Comparison of ENCODE assay signal across 8 cellular contexts in genomic region chr10:104328916-104329710, GRCh38. TPM values are rescaled to one million over a fixed set of nuclear protein-coding genes. Genes with fewer than 3 reads are reported as not detected.
A peak's percentile ranks its signal among the peaks of the same experiment; 100 is the strongest.
DNase-seq lines count a peak whose midpoint lies in the region; ATAC-seq, FAIRE-seq and TF ChIP-seq lines count a peak whose summit lies in the region.

No MANE protein-coding gene starts in this region.

- DNase-seq in AG04450 (ENCODE audit: low read depth, low spot score) = no peak
- DNase-seq in Jurkat, Clone E6-1 (ENCODE audit: low read depth, low spot score) = peak; percentile 81
- DNase-seq in WTC11 (ENCODE audit: low spot score) = no peak
- peak; percentile 97 for DNase-seq in MCF 10A (ENCODE audit: unreplicated experiment)
- DNase-seq in HepG2 (ENCODE audit: low spot score) = peak; percentile 23
- DNase-seq in stimulated activated CD4-positive, alpha-beta T cell treated with anti-CD3 and anti-CD28 coated beads, Interleukin-2, amount 100 ng/mL, for 48 hours = peak; percentile 64 to 69
- no peak for DNase-seq in D341Med (ENCODE audit: low spot score)

- H3K9me3 Mint-ChIP-seq in WTC11 (no peaks in the 10 kb centered on the region), MCF 10A (ENCODE audit: unreplicated experiment) (no peaks in the 10 kb centered on the region)

- peaks cover 5% of the 10 kb centered on the region; the same call in 1 of the 2 replicates for H3K36me3 Mint-ChIP-seq in WTC11
- H3K36me3 Mint-ChIP-seq in MCF 10A (ENCODE audit: insufficient read depth, unreplicated experiment) = peaks cover 9% of the 10 kb centered on the region

- H3K36me3 ChIP-seq in HepG2 (replicated peaks in 1 of 2; ENCODE audit: control insufficient read depth in 1 of 2, insufficient read depth in 2 of 2, low read length in 2 of 2) = no peaks in the 10 kb centered on the region; a peak in 1 of 5 replicates

- H3K27me3 Mint-ChIP-seq in WTC11 (ENCODE audit: low read depth) (no peaks in the 10 kb centered on the region), MCF 10A (ENCODE audit: insufficient read depth, unreplicated experiment) (no peaks in the 10 kb centered on the region)

- TF ChIP-seq EP300 in HepG2 (IDR thresholded peaks at IDR 0.05; ENCODE audit: low read depth in 2 of 2, low read length in 2 of 2) = no peak
- no peak for TF ChIP-seq EP300 in HepG2 (CRISPR knock-in tag; IDR thresholded peaks at IDR 0.05; ENCODE audit: borderline replicate concordance)

- TF ChIP-seq RAD21 in HepG2 (CRISPR knock-in tag; IDR thresholded peaks at IDR 0.05) = no peak

- H3K27ac Mint-ChIP-seq in WTC11 = peak overlapping the region; percentile 98
- H3K27ac Mint-ChIP-seq in MCF 10A (ENCODE audit: low read depth, unreplicated experiment) = peak overlapping the region; percentile 95

- intact Hi-C loops in MCF 10A (cut with micrococcal nuclease) (loop anchor here (1.0 to 2.0 kb wide), 3 partner anchors 9 to 480 kb away; partner anchors contain the start of gene ITPRIP), HepG2 (cut with micrococcal nuclease; ENCODE audit: unreplicated experiment) (no loop called here)

- H3K4me3 Mint-ChIP-seq in WTC11 (peak overlapping the region; percentile 52), MCF 10A (ENCODE audit: unreplicated experiment) (peak overlapping the region; percentile 64)

- H3K4me2 ChIP-seq in HepG2 (ENCODE audit: low read depth, low read length) = peak overlapping the region; percentile 79

- TF ChIP-seq POLR2A in HepG2 (IDR thresholded peaks at IDR 0.05; ENCODE audit: insufficient read depth in 1 of 2, low read depth in 2 of 2, low read length in 2 of 2) = no peak

- H3K27me3 ChIP-seq in AG04450 (ENCODE audit: control insufficient read depth, insufficient read depth, low read length) = no peaks in the 10 kb centered on the region
- no peaks in the 10 kb centered on the region for H3K27me3 ChIP-seq in HepG2 (ENCODE audit: control insufficient read depth in 1 of 2, insufficient read depth in 2 of 2, low read length in 2 of 2)

- peak overlapping the region; percentile 40; the same call in 1 of the 2 replicates for H3K9ac ChIP-seq in HepG2 (ENCODE audit: insufficient read depth, low read depth, low read length)

- peak overlapping the region; percentile 33 for H2AFZ ChIP-seq in HepG2 (ENCODE audit: low read length)

- BruUV-seq in MCF 10A (replicated peaks; lab: Mats Ljungman, UMichigan) (no TSS peak), HepG2 (replicated peaks; lab: Mats Ljungman, UMichigan) (no TSS peak)

- in situ Hi-C loops in HepG2 (cut with HindIII; ENCODE audit: extremely low pct_ligation_motif_present, low pct_unique_long_range_greater_than_20kb) = no loop called here

- ATAC-seq in GM21423 (IDR thresholded peaks at IDR 0.05; ENCODE audit: unreplicated experiment) = peak; percentile 49
- peak; percentile 40 for ATAC-seq in WTC11
- peak; percentile 20 for ATAC-seq in HepG2

- POLR2A ChIA-PET in AG04450 (lab: Yijun Ruan, JAX) = interaction anchor here (0.6 to 1.6 kb wide), 4 partner anchors 9 to 116 kb away, joined by 3 to 8 read pairs (median 4); partner anchors contain the start of gene ITPRIP
- POLR2A ChIA-PET in WTC11 (lab: Charles Lee) = interaction anchor here (1.0 kb wide), 1 partner anchor 8 kb away, joined by 3 read pairs; no protein-coding TSS in a partner anchor
- POLR2A ChIA-PET in MCF 10A (lab: Yijun Ruan, JAX) = interaction anchor here (0.8 to 5.8 kb wide), 16 partner anchors 10 to 421 kb away, joined by 3 to 124 read pairs (median 6); partner anchors contain the start of genes CFAP58, GSTO2, ITPRIP and SFR1
- POLR2A ChIA-PET in HepG2 (lab: Yijun Ruan, JAX) = interaction anchor here (1.0 to 1.8 kb wide), 3 partner anchors 9 to 11 kb away, joined by 4 to 6 read pairs (median 5); partner anchors contain the start of gene ITPRIP

- WGBS in HepG2 (ENCODE audit: low lambda C conversion rate) = 49% methylated on average over 11 of the region's 15 CpGs

- CTCF ChIA-PET in AG04450 (lab: Charles Lee) = interaction anchor here (1.2 to 2.1 kb wide), 4 partner anchors 20 to 37 kb away, joined by 4 to 13 read pairs (median 4); no protein-coding TSS in a partner anchor
- CTCF ChIA-PET in WTC11 (lab: Charles Lee) = interaction anchor here (0.6 to 4.4 kb wide), 6 partner anchors 9 to 170 kb away, joined by 3 to 19 read pairs (median 7); partner anchors contain the start of genes CFAP58 and ITPRIP
- CTCF ChIA-PET in MCF 10A (lab: Yijun Ruan, JAX) = interaction anchor here (0.6 to 10.5 kb wide), 12 partner anchors 9 to 480 kb away, joined by 3 to 79 read pairs (median 8); partner anchors contain the start of genes CFAP58 and ITPRIP
- CTCF ChIA-PET in HepG2 (lab: Yijun Ruan, JAX; ENCODE audit: low intra/inter-chr PET ratio, low total read pairs) = no interaction called here

- TF ChIP-seq CTCF in AG04450 (IDR thresholded peaks at IDR 0.05; ENCODE audit: low read depth, low read length) (no peak), WTC11 (IDR thresholded peaks at IDR 0.05) (no peak), MCF 10A (IDR thresholded peaks at IDR 0.05; ENCODE audit: unreplicated experiment) (no peak), HepG2 (CRISPR knock-in tag; IDR thresholded peaks at IDR 0.05) (no peak)

- H3K4me1 Mint-ChIP-seq in WTC11 = peaks cover 97% of the 10 kb centered on the region
- peaks cover 73% of the 10 kb centered on the region for H3K4me1 Mint-ChIP-seq in MCF 10A (ENCODE audit: insufficient read depth, unreplicated experiment)

- H3K79me2 ChIP-seq in HepG2 (ENCODE audit: insufficient read depth, low read length) = no peaks in the 10 kb centered on the region

- FAIRE-seq in HepG2 (lab: Jason Lieb, UNC) = no peak

- H3K9me3 ChIP-seq in AG04450 (ENCODE audit: control insufficient read depth, insufficient read depth, low read length) = no peaks in the 10 kb centered on the region
- H3K9me3 ChIP-seq in HepG2 (ENCODE audit: low read length) = no peaks in the 10 kb centered on the region

- no peaks in the 10 kb centered on the region for H4K20me1 ChIP-seq in HepG2 (ENCODE audit: insufficient read depth, low read length)

- H3K4me3 ChIP-seq in AG04450 (ENCODE audit: low read depth, low read length) = peak overlapping the region; percentile 57
- H3K4me3 ChIP-seq in Jurkat, Clone E6-1 (ENCODE audit: low read length) = peak overlapping the region; percentile 50
- peak overlapping the region; percentile 25 to 63 (median 37); a peak in 5 of 6 replicates for H3K4me3 ChIP-seq in HepG2 (replicated peaks in 1 of 3; ENCODE audit: insufficient read depth in 1 of 3, low read depth in 2 of 3, low read length in 3 of 3)

- H3K27ac ChIP-seq in AG04450 (ENCODE audit: low read depth, low read length) (peak overlapping the region; percentile 96), HepG2 (ENCODE audit: extremely low read length, insufficient read depth, low read length) (no peak overlapping the region)

- H3K4me1 ChIP-seq in HepG2 (ENCODE audit: insufficient read depth, low read length) = peaks cover 61% of the 10 kb centered on the region

RNA-seq across cellular contexts. Expression of gene ITPRIP, which starts 9.2 kb away (rescaled TPM):
- polyA plus RNA-seq in AG04450 (2011; rRNA removed) = 18.8 and 22.9 TPM in 2 replicates
- 22.2 and 25.4 TPM in 2 replicates for polyA minus RNA-seq in AG04450 (2011; rRNA and poly(A)+ RNA removed)
- polyA plus RNA-seq in Jurkat, Clone E6-1 (2012; ENCODE audit: insufficient read depth, insufficient read length) = 9.5 TPM
- 13.0 to 16.8 TPM (median 13.4 TPM) in 3 replicates for total RNA-seq in WTC11 (2021)
- total RNA-seq in MCF 10A (2022) = 29.4 and 29.8 TPM in 2 replicates
- 0.58 and 1.00 TPM in 2 replicates for total RNA-seq in HepG2 (2016; rRNA removed; fragmentation: Illumina TruSeq; extraction: Trizol)
- 0.09 and 0.10 TPM in 2 replicates for total RNA-seq in HepG2 (2016; cell fraction: cytosol; rRNA removed; fragmentation: Illumina TruSeq; extraction: Trizol; ENCODE audit: low read depth)
- total RNA-seq in HepG2 (2016; cell fraction: insoluble cytoplasmic fraction; rRNA removed; fragmentation: Illumina TruSeq; extraction: Trizol) = 0.55 and 1.0 TPM in 2 replicates
- total RNA-seq in HepG2 (2016; cell fraction: membrane; rRNA removed; fragmentation: Illumina TruSeq; extraction: Trizol) = 0.38 and 0.53 TPM in 2 replicates
- 1.4 and 2.2 TPM in 2 replicates for total RNA-seq in HepG2 (2016; cell fraction: nucleus; rRNA removed; fragmentation: Illumina TruSeq; extraction: Trizol)
- polyA plus RNA-seq in HepG2 (2011; rRNA removed) = 2.8 and 3.0 TPM in 2 replicates
- 2.7 and 3.0 TPM in 2 replicates for polyA plus RNA-seq in HepG2 (2011; cell fraction: cytosol; rRNA removed)
- 4.0 and 5.2 TPM in 2 replicates for polyA plus RNA-seq in HepG2 (2011; cell fraction: nucleus; rRNA removed)
- polyA plus RNA-seq in HepG2 (2012) = 1.5 and 2.5 TPM in 2 replicates
- polyA plus RNA-seq in HepG2 (2016; cell fraction: cytosol; fragmentation: Illumina TruSeq; extraction: Trizol; ENCODE audit: low read depth) = 0.14 and 0.15 TPM in 2 replicates
- 0.71 and 1.0 TPM in 2 replicates for polyA plus RNA-seq in HepG2 (2016; cell fraction: insoluble cytoplasmic fraction; fragmentation: Illumina TruSeq; extraction: Trizol; ENCODE audit: low read depth)
- 0.26 and 0.37 TPM in 2 replicates for polyA plus RNA-seq in HepG2 (2016; cell fraction: membrane; fragmentation: Illumina TruSeq; extraction: Trizol; ENCODE audit: low read depth)
- 3.0 and 3.4 TPM in 2 replicates for polyA plus RNA-seq in HepG2 (2016; cell fraction: nucleus; fragmentation: Illumina TruSeq; extraction: Trizol; ENCODE audit: insufficient read depth, low read depth)
- 12.8 and 29.6 TPM in 2 replicates for polyA minus RNA-seq in HepG2 (2011; rRNA and poly(A)+ RNA removed; ENCODE audit: low replicate concordance)
- polyA minus RNA-seq in HepG2 (2011; cell fraction: cytosol; rRNA and poly(A)+ RNA removed) = 3.2 and 4.6 TPM in 2 replicates
- polyA minus RNA-seq in HepG2 (2011; cell fraction: nucleus; rRNA and poly(A)+ RNA removed) = 9.7 and 10.7 TPM in 2 replicates

RNA-seq across cellular contexts. Expression of gene CFAP58, which starts 24.5 kb away (rescaled TPM):
- 0.35 and 0.51 TPM in 2 replicates for polyA plus RNA-seq in AG04450 (2011; rRNA removed)
- 0.35 and 0.78 TPM in 2 replicates for polyA minus RNA-seq in AG04450 (2011; rRNA and poly(A)+ RNA removed)
- polyA plus RNA-seq in Jurkat, Clone E6-1 (2012; ENCODE audit: insufficient read depth, insufficient read length) = 0.34 TPM
- total RNA-seq in WTC11 (2021) = 0.92 to 1.1 TPM (median 1.0 TPM) in 3 replicates
- 0.89 and 1.1 TPM in 2 replicates for total RNA-seq in MCF 10A (2022)
- not detected in 2 replicates for total RNA-seq in HepG2 (2016; rRNA removed; fragmentation: Illumina TruSeq; extraction: Trizol)
- total RNA-seq in HepG2 (2016; cell fraction: cytosol; rRNA removed; fragmentation: Illumina TruSeq; extraction: Trizol; ENCODE audit: low read depth) = not detected in 2 replicates
- not detected in 2 replicates for total RNA-seq in HepG2 (2016; cell fraction: insoluble cytoplasmic fraction; rRNA removed; fragmentation: Illumina TruSeq; extraction: Trizol)
- not detected in 2 replicates for total RNA-seq in HepG2 (2016; cell fraction: membrane; rRNA removed; fragmentation: Illumina TruSeq; extraction: Trizol)
- total RNA-seq in HepG2 (2016; cell fraction: nucleus; rRNA removed; fragmentation: Illumina TruSeq; extraction: Trizol) = not detected in 2 replicates
- 0.03 TPM in 2 replicates for polyA plus RNA-seq in HepG2 (2011; rRNA removed)
- not detected in 2 replicates for polyA plus RNA-seq in HepG2 (2011; cell fraction: cytosol; rRNA removed)
- polyA plus RNA-seq in HepG2 (2011; cell fraction: nucleus; rRNA removed) = 0.12 and 0.19 TPM in 2 replicates
- polyA plus RNA-seq in HepG2 (2012) = 0.09 TPM in 1 of 2 replicates, not detected in the other
- not detected in 2 replicates for polyA plus RNA-seq in HepG2 (2016; cell fraction: cytosol; fragmentation: Illumina TruSeq; extraction: Trizol; ENCODE audit: low read depth)
- polyA plus RNA-seq in HepG2 (2016; cell fraction: insoluble cytoplasmic fraction; fragmentation: Illumina TruSeq; extraction: Trizol; ENCODE audit: low read depth) = not detected in 2 replicates
- not detected in 2 replicates for polyA plus RNA-seq in HepG2 (2016; cell fraction: membrane; fragmentation: Illumina TruSeq; extraction: Trizol; ENCODE audit: low read depth)
- not detected in 2 replicates for polyA plus RNA-seq in HepG2 (2016; cell fraction: nucleus; fragmentation: Illumina TruSeq; extraction: Trizol; ENCODE audit: insufficient read depth, low read depth)
- not detected in 2 replicates for polyA minus RNA-seq in HepG2 (2011; rRNA and poly(A)+ RNA removed; ENCODE audit: low replicate concordance)
- polyA minus RNA-seq in HepG2 (2011; cell fraction: cytosol; rRNA and poly(A)+ RNA removed) = not detected in 2 replicates
- 0.13 TPM in 1 of 2 replicates, not detected in the other for polyA minus RNA-seq in HepG2 (2011; cell fraction: nucleus; rRNA and poly(A)+ RNA removed)

Comparison
In these comparisons a context has a peak if more than half of its experiments do, and no peak if none do; other contexts are left out.
1. DNase-seq: peak in Jurkat, Clone E6-1 (single experiment), MCF 10A (single experiment), HepG2 (single experiment) and stimulated activated CD4-positive, alpha-beta T cell treated with anti-CD3 and anti-CD28 coated beads, Interleukin-2, amount 100 ng/mL, for 48 hours (2 of 2); none in AG04450 (single experiment), WTC11 (single experiment) and D341Med (single experiment).
2. Peak in every context shown above with its lines, with median percentiles within 50 percentile points of each other: H3K4me3 ChIP-seq and ATAC-seq.